In genomic region chr17:57329380-57330214, GRCh38 we compare ENCODE assay signal across 21 cellular contexts.
DNase-seq lines count a peak whose midpoint lies in the region; ATAC-seq, FAIRE-seq and TF ChIP-seq lines count a peak whose summit lies in the region.
"Had no signal": no experiment of that assay in that cellular context is flagged by ENCODE, and none has a peak within 500 bp of the region (broad histone marks: within the 10 kb centered on the region; RNA-seq: fewer than 3 reads in every experiment).

No MANE protein-coding gene starts in this region.

- 42% methylated on average over 7 of the region's 9 CpGs for WGBS in K562 (ENCODE audit: insufficient coverage, low coverage, missing lambda C conversion rate)
- 51 to 60% methylated on average over 9 of the region's 9 CpGs for WGBS in body of pancreas, 2 donors

- H3K9me3 Mint-ChIP-seq in Caco-2 (ENCODE audit: unreplicated experiment) = no peaks in the 10 kb centered on the region
- H3K9me3 Mint-ChIP-seq in activated naive CD4-positive, alpha-beta T cell treated with anti-CD3 and anti-CD28 coated beads, Interleukin-2, amount 50 U/mL, for 72 hours = peaks cover 0 to 5% of the 10 kb centered on the region in 2 donors
- H3K9me3 Mint-ChIP-seq: activated T-cell treated with anti-CD3 and anti-CD28 coated beads, Interleukin-2, amount 50 U/mL, for 72 hours; IgD-negative memory B cell; natural killer cell treated with Interleukin-12 subunit alpha and Interleukin-12 subunit beta and Interleukin-15 and Interleukin-18, amount 100 ng/mL, for 72 hours had no signal

- no peaks in the 10 kb centered on the region; the same call in 1 of the 2 replicates for H3K36me3 ChIP-seq in Caco-2 (ENCODE audit: control insufficient read depth, insufficient read depth, low read length)
- peaks cover 3% of the 10 kb centered on the region; the same call in 1 of the 3 replicates for H3K36me3 ChIP-seq in K562 (ENCODE audit: control insufficient read depth, insufficient read depth, low read length)
- no peaks in the 10 kb centered on the region for H3K36me3 ChIP-seq in parathyroid adenoma (ENCODE audit: control insufficient read depth, insufficient read depth, low read length)
- no peaks in the 10 kb centered on the region for H3K36me3 ChIP-seq in body of pancreas (replicated peaks in 1 of 2; ENCODE audit: insufficient read depth in 1 of 2, low read depth in 2 of 2)

- H4K20me1 ChIP-seq in K562 (replicated peaks; ENCODE audit: control insufficient read depth, insufficient read depth, low read length) = peaks cover 6% of the 10 kb centered on the region; the same call in 1 of the 2 replicates

- no peak overlapping the region for H3K4me3 Mint-ChIP-seq in Caco-2 (ENCODE audit: unreplicated experiment)
- H3K4me3 Mint-ChIP-seq: activated T-cell treated with anti-CD3 and anti-CD28 coated beads, Interleukin-2, amount 50 U/mL, for 72 hours; IgD-negative memory B cell; natural killer cell treated with Interleukin-12 subunit alpha and Interleukin-12 subunit beta and Interleukin-15 and Interleukin-18, amount 100 ng/mL, for 72 hours had no signal

- no peaks in the 10 kb centered on the region for H3K27me3 ChIP-seq in Caco-2 (replicated peaks; ENCODE audit: control insufficient read depth, insufficient read depth, low read length)
- H3K27me3 ChIP-seq in K562 (ENCODE audit: control insufficient read depth in 2 of 2, insufficient read depth in 2 of 2, low read length in 2 of 2) = no peaks in the 10 kb centered on the region
- H3K27me3 ChIP-seq in parathyroid adenoma (ENCODE audit: control insufficient read depth, insufficient read depth, low read length) = no peaks in the 10 kb centered on the region
- no peaks in the 10 kb centered on the region for H3K27me3 ChIP-seq in body of pancreas

- FAIRE-seq in K562 (lab: Jason Lieb, UNC) = no peak
- FAIRE-seq: A204.1, colon had no signal

- 0 out of 4 replicates have a peak overlapping the region, but pooled peaks of 1 of the 2 experiments have one; percentile 29 for H3K9ac ChIP-seq in K562 (ENCODE audit: insufficient read depth in 1 of 2, low read depth in 2 of 2, low read length in 2 of 2)
- H3K9ac ChIP-seq in parathyroid adenoma = no peak overlapping the region

- TF ChIP-seq POLR2A in K562 (conservative IDR thresholded peaks at IDR 0.05) = no peak
- TF ChIP-seq POLR2A in body of pancreas (IDR thresholded peaks at IDR 0.05) = no peak

- H3K79me2 ChIP-seq in K562 (ENCODE audit: control insufficient read depth, insufficient read depth, low read length) = peaks cover 23% of the 10 kb centered on the region
- H3K79me2 ChIP-seq in parathyroid adenoma = peaks cover 65% of the 10 kb centered on the region

- no peaks in the 10 kb centered on the region for H3K27me3 Mint-ChIP-seq in Caco-2 (ENCODE audit: insufficient read depth, unreplicated experiment)
- H3K27me3 Mint-ChIP-seq: IgD-negative memory B cell; natural killer cell treated with Interleukin-12 subunit alpha and Interleukin-12 subunit beta and Interleukin-15 and Interleukin-18, amount 100 ng/mL, for 72 hours had no signal

- BruUV-seq in Caco-2 (replicated peaks; lab: Mats Ljungman, UMichigan) (no TSS peak), K562 (replicated peaks; lab: Mats Ljungman, UMichigan) (no TSS peak)

- intact Hi-C loops in Caco-2 (cut with micrococcal nuclease; ENCODE audit: unreplicated experiment) (loop anchor here (5.0 kb wide), 1 partner anchor 87 kb away; no protein-coding TSS in a partner anchor), K562 (cut with micrococcal nuclease) (no loop called here), left cardiac atrium (cut with DNase I) (no loop called here), body of pancreas (cut with DNase I) (no loop called here)

- no peak for TF ChIP-seq EP300 in K562 (IDR thresholded peaks at IDR 0.05; ENCODE audit: low read length)

- H3K4me3 ChIP-seq in Caco-2 (ENCODE audit: low read depth, low read length) = no peak overlapping the region
- no peak overlapping the region for H3K4me3 ChIP-seq in K562
- peak overlapping the region; percentile 17 for H3K4me3 ChIP-seq in parathyroid adenoma (ENCODE audit: low read depth, low read length)
- no peak overlapping the region for H3K4me3 ChIP-seq in body of pancreas
- H3K4me3 ChIP-seq: skin epidermis had no signal

- peaks cover 18% of the 10 kb centered on the region for H3K4me1 Mint-ChIP-seq in Caco-2 (ENCODE audit: low read depth, unreplicated experiment)

- no peak for DNase-seq in Caco-2
- DNase-seq in K562 (ENCODE audit: extremely low read depth in 1 of 4, low spot score in 3 of 4) = peak in 1 of 4 experiments; percentile 15
- DNase-seq in left cardiac atrium = no peak
- DNase-seq in body of pancreas = no peak
- no peak for DNase-seq in activated CD4-positive, CD25-positive, alpha-beta regulatory T cell treated with anti-CD3 and anti-CD28 coated beads, Interleukin-2, amount 50 U/mL, for 72 hours
- no peak for DNase-seq in activated naive CD4-positive, alpha-beta T cell treated with anti-CD3 and anti-CD28 coated beads, Interleukin-2, amount 50 U/mL, for 72 hours (ENCODE audit: low spot score in 2 of 2)
- DNase-seq: activated CD4-positive, alpha-beta T cell treated with anti-CD3 and anti-CD28 coated beads, Interleukin-2, amount 50 U/mL, for 4 hours; activated T-cell treated with anti-CD3 and anti-CD28 coated beads, Interleukin-2, amount 50 U/mL, for 72 hours; hypothalamus; NCI-H1092 treated with DMSO at 0.1 percent for 48 hours; SHP77 treated with DMSO at 0.1 percent for 48 hours; stimulated activated naive CD4-positive, alpha-beta T cell treated with Interleukin-2 at 50 U/mL for 16 hours; T1000 had no signal

- ATAC-seq in K562 (peak; percentile 31; the same call in 1 of the 3 replicates), left cardiac atrium (peak; percentile 48 to 61), body of pancreas (no peak), GM19467 (IDR thresholded peaks at IDR 0.05; ENCODE audit: unreplicated experiment) (no peak)
- no peak for ATAC-seq in activated naive CD4-positive, alpha-beta T cell treated with anti-CD3 and anti-CD28 coated beads, Interleukin-2, amount 50 U/mL, for 72 hours
- ATAC-seq: activated T-cell treated with anti-CD3 and anti-CD28 coated beads, Interleukin-2, amount 50 U/mL, for 72 hours; esophagus mucosa; natural killer cell treated with Interleukin-12 subunit alpha and Interleukin-12 subunit beta and Interleukin-15 and Interleukin-18, amount 100 ng/mL, for 72 hours had no signal

- in situ Hi-C loops in K562 (cut with MboI) = no loop called here

- H3K4me1 ChIP-seq in Caco-2 (peaks cover 18% of the 10 kb centered on the region; the same call in 1 of the 2 replicates), K562 (replicated peaks in 1 of 2; ENCODE audit: control insufficient read depth in 2 of 2, insufficient read depth in 2 of 2, low read length in 2 of 2) (peaks cover 0 to 15% of the 10 kb centered on the region in 2 experiments; a peak in 4 of 5 replicates), parathyroid adenoma (peaks cover 45% of the 10 kb centered on the region), body of pancreas (peaks cover 10% of the 10 kb centered on the region)

- CTCF ChIA-PET in Caco-2 (lab: Charles Lee) (no interaction called here), K562 (lab: Yijun Ruan, JAX; ENCODE audit: low intra/inter-chr PET ratio) (no interaction called here)

- peak overlapping the region; percentile 48 for H3K27ac Mint-ChIP-seq in Caco-2 (ENCODE audit: unreplicated experiment)
- no peak overlapping the region for H3K27ac Mint-ChIP-seq in activated naive CD4-positive, alpha-beta T cell treated with anti-CD3 and anti-CD28 coated beads, Interleukin-2, amount 50 U/mL, for 72 hours
- H3K27ac Mint-ChIP-seq: activated T-cell treated with anti-CD3 and anti-CD28 coated beads, Interleukin-2, amount 50 U/mL, for 72 hours; natural killer cell treated with Interleukin-12 subunit alpha and Interleukin-12 subunit beta and Interleukin-15 and Interleukin-18, amount 100 ng/mL, for 72 hours had no signal

- peaks cover 61% of the 10 kb centered on the region for H3K36me3 Mint-ChIP-seq in Caco-2 (ENCODE audit: insufficient read depth, unreplicated experiment)
- peaks cover 0 to 5% of the 10 kb centered on the region in 2 donors for H3K36me3 Mint-ChIP-seq in activated naive CD4-positive, alpha-beta T cell treated with anti-CD3 and anti-CD28 coated beads, Interleukin-2, amount 50 U/mL, for 72 hours
- H3K36me3 Mint-ChIP-seq: natural killer cell treated with Interleukin-12 subunit alpha and Interleukin-12 subunit beta and Interleukin-15 and Interleukin-18, amount 100 ng/mL, for 72 hours had no signal

- POLR2A ChIA-PET in Caco-2 (lab: Charles Lee) (interaction anchor here (0.6 kb wide), 1 partner anchor 123 kb away, joined by 3 read pairs; no protein-coding TSS in a partner anchor), K562 (lab: Yijun Ruan, JAX) (interaction anchor here (0.9 to 1.4 kb wide), 2 partner anchors 11 to 36 kb away, joined by 3 to 4 read pairs; no protein-coding TSS in a partner anchor)

- H2AFZ ChIP-seq in K562 (ENCODE audit: low read depth, low read length) (no peak overlapping the region), parathyroid adenoma (no peak overlapping the region)

- H3K4me2 ChIP-seq in K562 (ENCODE audit: insufficient read depth, low read length) = no peak overlapping the region
- peak overlapping the region; percentile 46 for H3K4me2 ChIP-seq in parathyroid adenoma (ENCODE audit: low read length)

- no peak for TF ChIP-seq RAD21 in K562 (CRISPR knock-in tag; conservative IDR thresholded peaks at IDR 0.05 in 1 of 2, IDR thresholded peaks at IDR 0.05 in 1 of 2)

- no peaks in the 10 kb centered on the region for H3K9me3 ChIP-seq in Caco-2
- H3K9me3 ChIP-seq in K562 (replicated peaks; ENCODE audit: control insufficient read depth, insufficient read depth, low read depth, low read length) = no peaks in the 10 kb centered on the region
- H3K9me3 ChIP-seq in parathyroid adenoma (ENCODE audit: control insufficient read depth, low read length) = no peaks in the 10 kb centered on the region
- H3K9me3 ChIP-seq in body of pancreas = no peaks in the 10 kb centered on the region

- H3K9me1 ChIP-seq in K562 (ENCODE audit: control insufficient read depth, insufficient read depth, low read length) = no peaks in the 10 kb centered on the region

- TF ChIP-seq CTCF in Caco-2 (IDR thresholded peaks at IDR 0.05; ENCODE audit: insufficient read depth in 1 of 2, low read depth in 1 of 2, low read length in 1 of 2, severe bottlenecking in 1 of 2, unreplicated experiment in 1 of 2) (no peak), K562 (IDR thresholded peaks at IDR 0.05 in 2 of 3, conservative IDR thresholded peaks at IDR 0.05 in 1 of 3; ENCODE audit: insufficient read depth in 2 of 3, low read depth in 1 of 3, low read length in 3 of 3) (no peak), parathyroid adenoma (IDR thresholded peaks at IDR 0.05) (no peak), body of pancreas (IDR thresholded peaks at IDR 0.05) (no peak)

- H3K27ac ChIP-seq in K562 (ENCODE audit: extremely low read depth, low read depth, low read length) (no peak overlapping the region), parathyroid adenoma (peak overlapping the region; percentile 73), body of pancreas (peak overlapping the region in 1 of 4 donors; percentile 24)
- H3K27ac ChIP-seq: skin epidermis had no signal

TF ChIP-seq in K562, 482 proteins besides CTCF, POLR2A, EP300 and RAD21 (continues in another document):
- TF ChIP-seq FOXA1 (IDR thresholded peaks at IDR 0.05; ENCODE audit: borderline replicate concordance) (no peak), NR2C2 (CRISPR knock-in tag; IDR thresholded peaks at IDR 0.05) (no peak), NR2C2 (tag; IDR thresholded peaks at IDR 0.05) (peak; percentile 29), MEF2D (tag; conservative IDR thresholded peaks at IDR 0.05; ENCODE audit: low read depth) (peak; percentile 93)

Comparison
In these comparisons a context has a peak if more than half of its experiments do, and no peak if none do; other contexts are left out.
1. ATAC-seq: peak in K562 (single experiment) and left cardiac atrium (2 of 2); none in body of pancreas (single experiment), activated naive CD4-positive, alpha-beta T cell treated with anti-CD3 and anti-CD28 coated beads, Interleukin-2, amount 50 U/mL, for 72 hours (0 of 2) and GM19467 (single experiment).